25 cellular contexts compared by ENCODE assay signal in the genomic region with DNA sequence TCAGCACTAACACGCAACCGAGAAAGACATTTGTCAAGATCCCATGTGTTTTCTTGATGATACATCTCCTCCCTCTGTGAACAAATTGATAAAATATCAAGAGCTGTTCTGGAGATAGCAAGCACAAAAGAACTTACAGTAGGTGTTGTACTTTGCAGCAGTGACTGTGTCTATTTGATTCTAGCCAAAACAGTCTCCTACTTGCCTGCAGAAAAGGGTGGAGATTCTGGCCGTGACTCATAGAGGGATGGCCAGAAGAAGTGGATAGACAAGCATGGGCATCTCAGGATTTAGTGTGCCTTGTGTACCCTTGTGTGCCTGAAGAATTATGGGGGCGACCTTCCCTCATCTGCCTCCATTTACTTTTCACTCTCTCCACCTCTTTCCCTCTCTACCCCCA.
"Had no signal": no experiment of that assay in that cellular context is flagged by ENCODE, and none has a peak within 500 bp of the region (broad histone marks: within the 10 kb centered on the region; RNA-seq: fewer than 3 reads in every experiment).

No MANE protein-coding gene starts in this region.

- DNase-seq: activated CD4-positive, alpha-beta memory T cell treated with anti-CD3 and anti-CD28 coated beads, Interleukin-2, amount 10 ng/mL, durations not matched to agents 7 days and 5 days; activated CD4-positive, alpha-beta T cell treated with anti-CD3 and anti-CD28 coated beads for 1 hour; activated CD4-positive, alpha-beta T cell treated with anti-CD3 and anti-CD28 coated beads, Interleukin-2, amount 10 ng/mL, durations not matched to agents 7 days and 5 days; activated CD8-positive, alpha-beta memory T cell treated with anti-CD3 and anti-CD28 coated beads, Interleukin-2, amount 50 U/mL, for 48 hours; activated naive CD8-positive, alpha-beta T cell treated with anti-CD3 and anti-CD28 coated beads, Interleukin-2, amount 50 U/mL, for 24 hours; activated T-cell treated with anti-CD3 and anti-CD28 coated beads, Interleukin-2, amount 50 U/mL, for 4 hours; dermis blood vessel endothelial cell; effector CD8-positive, alpha-beta T cell; erythroblast; left lung; lower lobe of right lung; mucosa of descending colon; right lobe of liver; stimulated activated CD4-positive, alpha-beta T cell treated with anti-CD3 and anti-CD28 coated beads, Interleukin-4, amount 100 ng/mL, for 4 hours; stimulated activated CD8-positive, alpha-beta memory T cell treated with anti-CD3 and anti-CD28 coated beads, Interleukin-4, amount 100 ng/mL, for 48 hours; stimulated activated naive CD8-positive, alpha-beta T cell treated with anti-CD3 and anti-CD28 coated beads, Interleukin-15, amount 100 ng/mL, for 72 hours; substantia nigra; SW 1271; T-helper 9 cell had no signal

- H3K4me3 ChIP-seq: left lung, lower lobe of right lung, mucosa of descending colon, right lobe of liver, vagina had no signal

- H3K36me3 ChIP-seq: left lung, lower lobe of right lung, right lobe of liver, vagina had no signal

- FAIRE-seq: colon, endometrium, frontal cortex had no signal

- H3K4me1 ChIP-seq: left lung, lower lobe of right lung, right lobe of liver, vagina had no signal

- H3K9me3 ChIP-seq: lower lobe of right lung, right lobe of liver, vagina had no signal

- ATAC-seq: activated naive CD8-positive, alpha-beta T cell treated with anti-CD3 and anti-CD28 coated beads, Interleukin-2, amount 50 U/mL, for 24 hours; activated T-cell treated with anti-CD3 and anti-CD28 coated beads, Interleukin-2, amount 50 U/mL, for 4 hours; left lung; lower lobe of right lung; mucosa of descending colon; natural killer cell treated with Interleukin-12 subunit alpha and Interleukin-12 subunit beta and Interleukin-15 and Interleukin-18, amount 100 ng/mL, for 72 hours; right lobe of liver; stimulated activated memory B cell treated with anti-CD40 and anti-IgM and Interleukin-4, amounts not matched to agents 10 μg/mL and 1 μg/mL and 100 μg/mL, for 72 hours; stimulated activated naive CD8-positive, alpha-beta T cell treated with anti-CD3 and anti-CD28 coated beads, Interleukin-15, amount 100 ng/mL, for 72 hours had no signal

- H3K27me3 ChIP-seq: left lung, right lobe of liver, vagina had no signal

- H3K27ac ChIP-seq: left lung, lower lobe of right lung, right lobe of liver, vagina had no signal
